In genomic region chr12:22615963-22616501, GRCh38 we compare ENCODE assay signal across 18 cellular contexts. TPM values are rescaled to one million over a fixed set of nuclear protein-coding genes. Genes with fewer than 3 reads are reported as not detected.
DNase-seq lines count a peak whose midpoint lies in the region; ATAC-seq, FAIRE-seq and TF ChIP-seq lines count a peak whose summit lies in the region.
"Had no signal": no experiment of that assay in that cellular context is flagged by ENCODE, and none has a peak within 500 bp of the region (broad histone marks: within the 10 kb centered on the region; RNA-seq: fewer than 3 reads in every experiment).

No MANE protein-coding gene starts in this region.

- H2BK5ac ChIP-seq in trophoblast cell (ENCODE audit: low read depth, low read length, poor library complexity), result no peak overlapping the region

- H3K18ac ChIP-seq in trophoblast cell (ENCODE audit: low read length), result no peak overlapping the region

- no peaks in the 10 kb centered on the region for H3K79me1 ChIP-seq in trophoblast cell (ENCODE audit: low read length)

- H4K20me1 ChIP-seq in GM23338 (replicated peaks; ENCODE audit: insufficient read depth), result no peaks in the 10 kb centered on the region

- H3K27ac ChIP-seq in A549 (no peak overlapping the region), GM23338 (ENCODE audit: low read depth) (no peak overlapping the region), endodermal cell (ENCODE audit: low read depth, low read length) (no peak overlapping the region), trophoblast cell (ENCODE audit: low read depth, low read length) (no peak overlapping the region)
- H3K27ac ChIP-seq: C4-2B had no signal

- no peaks in the 10 kb centered on the region for H3K4me1 ChIP-seq in A549
- H3K4me1 ChIP-seq in GM23338 (ENCODE audit: insufficient read depth), result no peaks in the 10 kb centered on the region; the same call in 1 of the 2 replicates
- no peaks in the 10 kb centered on the region for H3K4me1 ChIP-seq in endodermal cell (ENCODE audit: control insufficient read depth, insufficient read depth, low read length)
- no peaks in the 10 kb centered on the region for H3K4me1 ChIP-seq in trophoblast cell (ENCODE audit: control insufficient read depth in 1 of 2, insufficient read depth in 2 of 2, low read length in 2 of 2)
- H3K4me1 ChIP-seq: Caco-2 had no signal

- CTCF ChIA-PET in A549 (lab: Yijun Ruan, JAX), result no interaction called here

- POLR2A ChIA-PET in A549 (lab: Yijun Ruan, JAX), result no interaction called here

- H3K4me2 ChIP-seq in A549 (no peak overlapping the region), GM23338 (no peak overlapping the region), trophoblast cell (ENCODE audit: low read length) (no peak overlapping the region)

- no peak overlapping the region for H4K8ac ChIP-seq in trophoblast cell (ENCODE audit: low read depth, low read length)

- no peaks in the 10 kb centered on the region for H3K9me3 ChIP-seq in A549
- H3K9me3 ChIP-seq in endodermal cell (ENCODE audit: control insufficient read depth, low read length), result peaks cover 70% of the 10 kb centered on the region
- peaks cover 2% of the 10 kb centered on the region for H3K9me3 ChIP-seq in trophoblast cell (ENCODE audit: insufficient read depth, low read depth, low read length)

- H3K9me3 Mint-ChIP-seq in GM23338 (peaks cover 59% of the 10 kb centered on the region), endodermal cell (peaks cover 78% of the 10 kb centered on the region)

- H3K4me1 Mint-ChIP-seq in GM23338 (peaks cover 2% of the 10 kb centered on the region; the same call in 1 of the 3 replicates), endodermal cell (no peaks in the 10 kb centered on the region)
- H3K4me1 Mint-ChIP-seq: IgD-negative memory B cell had no signal

- no peak for TF ChIP-seq RAD21 in A549 (conservative IDR thresholded peaks at IDR 0.05 in 1 of 2, IDR thresholded peaks at IDR 0.05 in 1 of 2)

- H3K27ac Mint-ChIP-seq in GM23338 (no peak overlapping the region), endodermal cell (no peak overlapping the region)
- H3K27ac Mint-ChIP-seq: CD4-positive, alpha-beta T cell; H9; IgD-negative memory B cell had no signal

- no peak overlapping the region for H3K4ac ChIP-seq in trophoblast cell (ENCODE audit: low read depth, low read length)

- no peak overlapping the region for H2AK5ac ChIP-seq in trophoblast cell (ENCODE audit: low read length)

- H3K23ac ChIP-seq in trophoblast cell (ENCODE audit: low read length), result no peak overlapping the region

- DNase-seq in A549 (ENCODE audit: low read depth in 1 of 2, low spot score in 1 of 2) (no peak), GM23338 (ENCODE audit: low spot score) (peak; percentile 29), endodermal cell (no peak), trophoblast cell (peak; percentile 64 to 75), left colon (no peak), NCI-H2171 treated with DMSO at 0.1 percent for 48 hours (lab: John Stamatoyannopoulos, UW) (no peak)
- DNase-seq: AML-193; Caco-2; CD4-positive, alpha-beta T cell; DMS79 treated with DMSO at 0.1 percent for 48 hours; GF-D8; H9; KBM-7 had no signal

- ATAC-seq in A549, result no peak
- no peak for ATAC-seq in GM23338
- no peak for ATAC-seq in left colon

- no peak for TF ChIP-seq POLR2A in A549 (IDR thresholded peaks at IDR 0.05; ENCODE audit: low read length)

- no peak for TF ChIP-seq EP300 in A549 (IDR thresholded peaks at IDR 0.05)

- H3K9ac ChIP-seq in endodermal cell (ENCODE audit: extremely low read depth, low read length, poor library complexity, severe bottlenecking) (no peak overlapping the region), trophoblast cell (ENCODE audit: low read length) (no peak overlapping the region)

- H4K12ac ChIP-seq in trophoblast cell (ENCODE audit: low read depth, low read length), result no peak overlapping the region

- no peaks in the 10 kb centered on the region for H3F3A ChIP-seq in GM23338 (replicated peaks; ENCODE audit: low read depth)

- 37% methylated on average over 2 of the region's 2 CpGs for WGBS in A549 (ENCODE audit: missing lambda C conversion rate)
- 50% methylated on average over 2 of the region's 2 CpGs; no CpG with 5 or more reads in 1 of the 2 experiments for WGBS in endodermal cell (ENCODE audit: insufficient coverage in 1 of 2, insufficient read length in 1 of 2), 2 experiments
- no CpG with 5 or more reads among the region's 2 CpGs for WGBS in trophoblast cell (ENCODE audit: extremely low coverage, insufficient coverage, insufficient read length)

- H3K4me3 Mint-ChIP-seq in GM23338 (no peak overlapping the region), endodermal cell (no peak overlapping the region)
- H3K4me3 Mint-ChIP-seq: CD4-positive, alpha-beta T cell; H9; IgD-negative memory B cell had no signal

- TF ChIP-seq CTCF in A549 (IDR thresholded peaks at IDR 0.05) (no peak), GM23338 (conservative IDR thresholded peaks at IDR 0.05; ENCODE audit: low read depth in 2 of 2) (no peak), endodermal cell (conservative IDR thresholded peaks at IDR 0.05) (no peak)

- peaks cover 1% of the 10 kb centered on the region for H3K27me3 Mint-ChIP-seq in GM23338 (ENCODE audit: insufficient read depth, low read depth, poor library complexity)
- H3K27me3 Mint-ChIP-seq in endodermal cell (ENCODE audit: insufficient read depth), result peaks cover 1% of the 10 kb centered on the region
- H3K27me3 Mint-ChIP-seq: CD4-positive, alpha-beta T cell had no signal

- H3K36me3 ChIP-seq in GM23338 (ENCODE audit: insufficient read depth), result peaks cover 11% of the 10 kb centered on the region
- H3K36me3 ChIP-seq in endodermal cell (ENCODE audit: control insufficient read depth, insufficient read depth, low read length), result no peaks in the 10 kb centered on the region
- H3K36me3 ChIP-seq in trophoblast cell (ENCODE audit: control insufficient read depth in 1 of 2, insufficient read depth in 2 of 2, low read length in 2 of 2), result no peaks in the 10 kb centered on the region

- intact Hi-C loops in left colon (cut with DNase I, micrococcal nuclease), result no loop called here

- H3K36me3 Mint-ChIP-seq in GM23338 (ENCODE audit: low read depth), result peaks cover 47% of the 10 kb centered on the region
- peaks cover 21% of the 10 kb centered on the region for H3K36me3 Mint-ChIP-seq in endodermal cell (ENCODE audit: low read depth)
- H3K36me3 Mint-ChIP-seq: IgD-negative memory B cell had no signal

- no peak overlapping the region for H2AFZ ChIP-seq in GM23338
- no peak overlapping the region for H2AFZ ChIP-seq in trophoblast cell (ENCODE audit: insufficient read depth, low read length, poor library complexity)

- no peak overlapping the region for H2BK120ac ChIP-seq in trophoblast cell (ENCODE audit: insufficient read depth, low read length, poor library complexity)

- H3K9me2 ChIP-seq in GM23338 (ENCODE audit: insufficient read depth), result no peaks in the 10 kb centered on the region

- H2BK12ac ChIP-seq in trophoblast cell (ENCODE audit: low read length), result no peak overlapping the region

- no peaks in the 10 kb centered on the region for H3K27me3 ChIP-seq in GM23338 (ENCODE audit: insufficient read depth)
- H3K27me3 ChIP-seq in endodermal cell (ENCODE audit: control insufficient read depth, insufficient read depth, low read length, poor library complexity, severe bottlenecking), result no peaks in the 10 kb centered on the region
- no peaks in the 10 kb centered on the region for H3K27me3 ChIP-seq in trophoblast cell (ENCODE audit: insufficient read depth, low read length)

- H3K79me2 ChIP-seq in GM23338 (replicated peaks; ENCODE audit: insufficient read depth) (no peaks in the 10 kb centered on the region), trophoblast cell (ENCODE audit: control insufficient read depth, insufficient read depth, low read length, poor library complexity) (no peaks in the 10 kb centered on the region)

- H3K14ac ChIP-seq in trophoblast cell (ENCODE audit: low read length), result no peak overlapping the region

- no peak overlapping the region for H4K91ac ChIP-seq in trophoblast cell (ENCODE audit: low read depth, low read length)

- peak; percentile 61 for FAIRE-seq in A549 (lab: Jason Lieb, UNC)
- FAIRE-seq: A204.1, D721Med, H1 had no signal

- no peak overlapping the region for H3K4me3 ChIP-seq in A549
- H3K4me3 ChIP-seq in GM23338, result no peak overlapping the region
- H3K4me3 ChIP-seq in endodermal cell (ENCODE audit: low read length), result peak overlapping the region; percentile 64
- H3K4me3 ChIP-seq in trophoblast cell (ENCODE audit: low read depth, low read length), result no peak overlapping the region

TF ChIP-seq in A549, 52 proteins besides CTCF, POLR2A, EP300 and RAD21 (continues in another document):
- TF ChIP-seq HDAC2 (IDR thresholded peaks at IDR 0.05) (no peak), MAX (IDR thresholded peaks at IDR 0.05) (no peak), FOXS1 (CRISPR knock-in tag; IDR thresholded peaks at IDR 0.05) (no peak)

TF ChIP-seq in GM23338, 12 proteins besides CTCF, POLR2A, EP300 and RAD21 (continues in another document):
- no peak for TF ChIP-seq EZH2 (IDR thresholded peaks at IDR 0.05; ENCODE audit: low read depth, unreplicated experiment)
- TF ChIP-seq POLR2AphosphoS5 (IDR thresholded peaks at IDR 0.05; ENCODE audit: low read depth), result no peak
- no peak for TF ChIP-seq ZNF114 (CRISPR knock-in tag; IDR thresholded peaks at IDR 0.05)
- TF ChIP-seq NANOG (IDR thresholded peaks at IDR 0.05; ENCODE audit: borderline replicate concordance), result no peak
- no peak for TF ChIP-seq ETS1 (IDR thresholded peaks at IDR 0.05)
- TF ChIP-seq EZH2phosphoT487 (IDR thresholded peaks at IDR 0.05; ENCODE audit: unreplicated experiment), result no peak
- TF ChIP-seq STAT1 (IDR thresholded peaks at IDR 0.05; ENCODE audit: unreplicated experiment), result no peak

RNA-seq across cellular contexts. Expression of gene ETNK1, which starts 8.9 kb away (rescaled TPM):
- 52.7 and 58.8 TPM in 2 replicates for polyA plus RNA-seq in A549 (2011; rRNA removed)
- polyA plus RNA-seq in A549 (2012; cell fraction: cytosol; rRNA removed), result 12.2 and 19.5 TPM in 2 replicates
- polyA plus RNA-seq in A549 (2012; cell fraction: nucleus; rRNA removed), result 18.6 and 32.7 TPM in 2 replicates
- polyA plus RNA-seq in A549 (2017; fragmentation: RNase III; extraction: RNeasy Plus Mini Kit Qiagen cat#74134 plus additional on column Dnase treatment), result 20.3 to 23.1 TPM (median 20.9 TPM) in 3 replicates
- 160 TPM in 2 replicates for polyA minus RNA-seq in A549 (2011; rRNA and poly(A)+ RNA removed)
- 87.6 and 101 TPM in 2 replicates for total RNA-seq in GM23338 (2014; rRNA removed; shearing (Covaris generic))
- 33.1 and 41.9 TPM in 2 replicates for polyA plus RNA-seq in GM23338 (2016; fragmentation: Nextera tagmentation; extraction: Ambion mirVana)
- 100 to 1,000 TPM in 1 of 2 donors, 10 to 100 TPM in 1; 84.9 to 187 TPM for total RNA-seq in endodermal cell
- polyA plus RNA-seq in endodermal cell (2013, experiment 1 of 2), result 47.8 TPM
- polyA plus RNA-seq in endodermal cell (2013, experiment 2 of 2), result 53.0 TPM
- 17.1 and 19.7 TPM in 2 replicates for polyA plus RNA-seq in trophoblast cell (2013)
- total RNA-seq in left colon, result 100 to 1,000 TPM in 1 of 2 donors, 10 to 100 TPM in 1; 81.3 to 115 TPM

Comparison
In these comparisons a context has a peak if more than half of its experiments do, and no peak if none do; other contexts are left out.
1. DNase-seq: peak in GM23338 (single experiment) and trophoblast cell (2 of 2); none in A549 (0 of 2), endodermal cell (single experiment), left colon (0 of 2) and NCI-H2171 treated with DMSO at 0.1 percent for 48 hours (single experiment).